ENCODE assay signal across 1 cellular context in the genomic region with DNA sequence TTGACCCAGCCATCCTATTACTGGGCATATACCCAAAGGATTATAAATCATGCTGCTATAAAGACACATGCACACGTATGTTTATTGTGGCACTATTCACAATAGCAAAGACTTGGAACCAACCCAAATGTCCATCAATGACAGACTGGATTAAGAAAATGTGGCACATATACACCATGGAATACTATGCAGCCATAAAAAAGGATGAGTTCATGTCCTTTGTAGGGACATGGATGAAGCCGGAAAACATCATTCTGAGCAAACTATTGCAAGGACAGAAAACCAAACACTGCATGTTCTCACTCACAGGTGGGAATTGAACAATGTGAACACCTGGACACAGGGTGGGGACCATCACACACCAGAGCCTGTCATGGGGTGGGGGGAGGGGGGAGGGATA.
TF ChIP-seq lines count a peak whose summit lies in the region.
"Not testable (repeated sequence)": the region's sequence is repeated elsewhere in the genome, so short reads cannot be mapped to it uniquely, and the experiment has no call there.

No MANE protein-coding gene starts in this region.

- CTCF ChIA-PET in HEK293 (lab: Yijun Ruan, JAX): not testable (repeated sequence)

- H3K27ac ChIP-seq in HEK293 (ENCODE audit: extremely low read depth, low read depth, low read length): not testable (repeated sequence)

- TF ChIP-seq CTCF in HEK293 (tag by site-specific recombination; IDR thresholded peaks at IDR 0.05): not testable (repeated sequence)

- not testable (repeated sequence) for H3K4me3 ChIP-seq in HEK293 (ENCODE audit: low read depth, low read length)

- POLR2A ChIA-PET in HEK293 (lab: Yijun Ruan, JAX): not testable (repeated sequence)

- H3K4me1 ChIP-seq in HEK293 (ENCODE audit: control insufficient read depth, insufficient read depth, low read length): not testable (repeated sequence)

- H3K9me3 ChIP-seq in HEK293 (ENCODE audit: control insufficient read depth, insufficient read depth, low read depth, low read length): not testable (repeated sequence)

- not testable (repeated sequence) for H3K36me3 ChIP-seq in HEK293 (ENCODE audit: control insufficient read depth in 2 of 2, insufficient read depth in 1 of 2, low read length in 2 of 2)

TF ChIP-seq in HEK293, 187 proteins besides CTCF, POLR2A, EP300 and RAD21:
- TF ChIP-seq, protein P1, sequence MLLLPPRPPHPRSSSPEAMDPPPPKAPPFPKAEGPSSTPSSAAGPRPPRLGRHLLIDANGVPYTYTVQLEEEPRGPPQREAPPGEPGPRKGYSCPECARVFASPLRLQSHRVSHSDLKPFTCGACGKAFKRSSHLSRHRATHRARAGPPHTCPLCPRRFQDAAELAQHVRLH (tag by site-specific recombination; IDR thresholded peaks at IDR 0.05): peak; percentile 38; the same call in 1 of the 2 replicates
- TF ChIP-seq ZNF146 (tag by site-specific recombination; IDR thresholded peaks at IDR 0.05): peak; percentile 93
- TF ChIP-seq, protein P2, sequence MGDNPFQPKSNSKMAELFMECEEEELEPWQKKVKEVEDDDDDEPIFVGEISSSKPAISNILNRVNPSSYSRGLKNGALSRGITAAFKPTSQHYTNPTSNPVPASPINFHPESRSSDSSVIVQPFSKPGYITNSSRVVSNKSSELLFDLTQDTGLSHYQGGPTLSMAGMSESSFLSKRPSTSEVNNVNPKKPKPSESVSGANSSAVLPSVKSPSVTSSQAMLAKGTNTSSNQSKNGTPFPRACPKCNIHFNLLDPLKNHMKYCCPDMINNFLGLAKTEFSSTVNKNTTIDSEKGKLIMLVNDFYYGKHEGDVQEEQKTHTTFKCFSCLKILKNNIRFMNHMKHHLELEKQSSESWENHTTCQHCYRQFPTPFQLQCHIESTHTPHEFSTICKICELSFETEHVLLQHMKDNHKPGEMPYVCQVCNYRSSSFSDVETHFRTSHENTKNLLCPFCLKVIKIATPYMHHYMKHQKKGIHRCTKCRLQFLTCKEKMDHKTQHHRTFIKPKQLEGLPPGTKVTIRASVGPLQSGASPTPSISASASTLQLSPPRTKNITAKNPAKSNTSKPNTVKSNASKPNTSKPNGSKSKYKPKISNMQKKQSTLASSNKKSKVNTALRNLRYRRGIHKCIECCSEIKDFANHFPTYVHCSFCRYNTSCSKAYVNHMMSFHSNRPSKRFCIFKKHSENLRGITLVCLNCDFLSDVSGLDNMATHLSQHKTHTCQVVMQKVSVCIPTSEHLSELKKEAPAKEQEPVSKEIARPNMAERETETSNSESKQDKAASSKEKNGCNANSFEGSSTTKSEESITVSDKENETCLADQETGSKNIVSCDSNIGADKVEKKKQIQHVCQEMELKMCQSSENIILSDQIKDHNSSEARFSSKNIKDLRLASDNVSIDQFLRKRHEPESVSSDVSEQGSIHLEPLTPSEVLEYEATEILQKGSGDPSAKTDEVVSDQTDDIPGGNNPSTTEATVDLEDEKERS (tag by site-specific recombination; IDR thresholded peaks at IDR 0.05): 0 out of 2 replicates have a peak, but pooled peaks have one; percentile 48
TF ChIP-seq in HEK293: peak in this region for 3; not testable (repeated sequence) for 184.
